Comparison of ENCODE assay signal across 2 cellular contexts in genomic region chr22:17523925-17524324, GRCh38.
TF ChIP-seq lines count a peak whose summit lies in the region.

No MANE protein-coding gene starts in this region.

TF ChIP-seq in WTC11, 78 proteins besides CTCF, POLR2A, EP300 and RAD21:
- TF ChIP-seq ETV6 (CRISPR knock-in tag; IDR thresholded peaks at IDR 0.05): no peak
- TF ChIP-seq FOXK1 (CRISPR knock-in tag; IDR thresholded peaks at IDR 0.05): no peak
- TF ChIP-seq CDX4 (CRISPR knock-in tag; IDR thresholded peaks at IDR 0.05; ENCODE audit: borderline replicate concordance): no peak
- no peak for TF ChIP-seq SOX15 (CRISPR knock-in tag; IDR thresholded peaks at IDR 0.05)
- no peak for TF ChIP-seq ELF4 (CRISPR knock-in tag; IDR thresholded peaks at IDR 0.05; ENCODE audit: low read depth)
- no peak for TF ChIP-seq PRDM15 (CRISPR knock-in tag; IDR thresholded peaks at IDR 0.05)
- TF ChIP-seq STAT6 (CRISPR knock-in tag; conservative IDR thresholded peaks at IDR 0.05; ENCODE audit: low read depth): no peak
- no peak for TF ChIP-seq TCF7 (CRISPR knock-in tag; IDR thresholded peaks at IDR 0.05; ENCODE audit: low read depth)
- TF ChIP-seq IRF1 (CRISPR knock-in tag; IDR thresholded peaks at IDR 0.05): no peak
- no peak for TF ChIP-seq GABPB1 (CRISPR knock-in tag; IDR thresholded peaks at IDR 0.05)
- no peak for TF ChIP-seq ZNF416 (CRISPR knock-in tag; IDR thresholded peaks at IDR 0.05)
- TF ChIP-seq ZNF423 (CRISPR knock-in tag; IDR thresholded peaks at IDR 0.05): no peak
- TF ChIP-seq NR1H2 (CRISPR knock-in tag; IDR thresholded peaks at IDR 0.05): no peak

TF ChIP-seq in H1, 55 proteins besides CTCF, POLR2A, EP300 and RAD21:
- no peak for TF ChIP-seq CEBPB (IDR thresholded peaks at IDR 0.05; ENCODE audit: low read depth, low read length)
- TF ChIP-seq SIRT6 (IDR thresholded peaks at IDR 0.05; ENCODE audit: low read length): no peak
- no peak for TF ChIP-seq TAF7 (optimal IDR thresholded peaks at IDR 0.05; ENCODE audit: borderline replicate concordance, low read depth, low read length)
- TF ChIP-seq NRF1 (IDR thresholded peaks at IDR 0.05; ENCODE audit: low read depth, low read length): no peak
- no peak for TF ChIP-seq TBP (IDR thresholded peaks at IDR 0.05; ENCODE audit: low read depth, low read length)
- TF ChIP-seq POU5F1 (IDR thresholded peaks at IDR 0.05; ENCODE audit: low read depth, low read length): no peak
- TF ChIP-seq NANOG (IDR thresholded peaks at IDR 0.05; ENCODE audit: insufficient read depth, low read depth, low read length, poor library complexity, severe bottlenecking): no peak
- no peak for TF ChIP-seq CHD1 (IDR thresholded peaks at IDR 0.05; ENCODE audit: low read depth, low read length)
